In the genomic region with DNA sequence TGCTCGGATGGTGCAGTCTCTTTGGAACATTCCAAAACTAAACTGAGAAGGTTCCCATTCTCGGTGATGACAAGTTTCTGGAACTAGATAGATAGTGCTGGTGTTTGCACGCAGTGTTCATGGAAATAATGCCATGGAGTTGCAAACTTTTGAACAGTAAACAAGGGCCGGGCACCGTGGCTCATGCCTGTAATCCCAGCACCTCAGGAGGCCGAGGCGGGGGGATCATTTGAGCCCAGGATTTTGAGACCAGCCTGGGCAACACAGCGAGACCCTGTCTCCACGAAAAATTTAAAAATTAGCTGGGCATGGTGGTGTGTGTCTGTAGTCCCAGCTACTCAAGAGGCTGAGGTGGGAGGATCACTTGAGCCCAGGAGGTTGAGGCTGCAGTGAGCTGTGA, we compare ENCODE assay signal across 7 cellular contexts.
A peak's percentile ranks its signal among the peaks of the same experiment; 100 is the strongest.
DNase-seq lines count a peak whose midpoint lies in the region; ATAC-seq and TF ChIP-seq lines count a peak whose summit lies in the region.
"Not testable (repeated sequence)": the region's sequence is repeated elsewhere in the genome, so short reads cannot be mapped to it uniquely, and the experiment has no call there.

No MANE protein-coding gene starts in this region.

- not testable (repeated sequence) for ATAC-seq in activated CD8-positive, alpha-beta T cell treated with anti-CD3 and anti-CD28 coated beads for 36 hours

- H3K4me3 ChIP-seq in AG10803 (ENCODE audit: low read length); esophagus muscularis mucosa; left ventricle myocardium inferior: not testable (repeated sequence)

- TF ChIP-seq POLR2A in esophagus muscularis mucosa (IDR thresholded peaks at IDR 0.05; ENCODE audit: low read depth): not testable (repeated sequence)

- H3K4me3 Mint-ChIP-seq in IgD-negative memory B cell; activated naive CD4-positive, alpha-beta T cell treated with anti-CD3 and anti-CD28 coated beads, Interleukin-2, amount 50 U/mL, for 24 hours: not testable (repeated sequence)
- H3K4me3 Mint-ChIP-seq in activated CD8-positive, alpha-beta T cell treated with anti-CD3 and anti-CD28 coated beads for 36 hours: peak overlapping the region; percentile 65

- TF ChIP-seq EP300 in esophagus muscularis mucosa (IDR thresholded peaks at IDR 0.05): peak; percentile 18

- not testable (repeated sequence) for H3K27me3 Mint-ChIP-seq in IgD-negative memory B cell; activated CD8-positive, alpha-beta T cell treated with anti-CD3 and anti-CD28 coated beads for 36 hours; activated naive CD4-positive, alpha-beta T cell treated with anti-CD3 and anti-CD28 coated beads, Interleukin-2, amount 50 U/mL, for 24 hours

- intact Hi-C loops in activated CD8-positive, alpha-beta T cell treated with anti-CD3 and anti-CD28 coated beads for 36 hours (cut with micrococcal nuclease); left ventricle myocardium inferior (cut with micrococcal nuclease); posterior vena cava (cut with DNase I): not testable (repeated sequence)
- intact Hi-C loops in esophagus muscularis mucosa (cut with DNase I): loop anchor here (5.0 kb wide), 1 partner anchor 64 kb away; no protein-coding TSS in a partner anchor

- peaks cover 28 to 30% (median 29%) of the 10 kb centered on the region in 3 donors for H3K4me1 Mint-ChIP-seq in IgD-negative memory B cell
- H3K4me1 Mint-ChIP-seq in activated CD8-positive, alpha-beta T cell treated with anti-CD3 and anti-CD28 coated beads for 36 hours (ENCODE audit: low read depth): peaks cover 35% of the 10 kb centered on the region
- peaks cover 26% of the 10 kb centered on the region for H3K4me1 Mint-ChIP-seq in activated naive CD4-positive, alpha-beta T cell treated with anti-CD3 and anti-CD28 coated beads, Interleukin-2, amount 50 U/mL, for 24 hours

- H3K27ac Mint-ChIP-seq in IgD-negative memory B cell: peak overlapping the region in 2 of 3 donors; percentile 78 to 98
- H3K27ac Mint-ChIP-seq in activated CD8-positive, alpha-beta T cell treated with anti-CD3 and anti-CD28 coated beads for 36 hours: not testable (repeated sequence)
- H3K27ac Mint-ChIP-seq in activated naive CD4-positive, alpha-beta T cell treated with anti-CD3 and anti-CD28 coated beads, Interleukin-2, amount 50 U/mL, for 24 hours: peak overlapping the region; percentile 35

- WGBS in esophagus muscularis mucosa: 75% methylated on average over 9 of the region's 9 CpGs

- H3K27ac ChIP-seq in esophagus muscularis mucosa (replicated peaks in 1 of 4): peak overlapping the region in 3 of 4 donors; percentile 48 to 68 (median 59)
- peak overlapping the region; percentile 60 for H3K27ac ChIP-seq in left ventricle myocardium inferior (replicated peaks)

- not testable (repeated sequence) for H3K36me3 Mint-ChIP-seq in IgD-negative memory B cell; activated CD8-positive, alpha-beta T cell treated with anti-CD3 and anti-CD28 coated beads for 36 hours (ENCODE audit: low read depth); activated naive CD4-positive, alpha-beta T cell treated with anti-CD3 and anti-CD28 coated beads, Interleukin-2, amount 50 U/mL, for 24 hours

- CTCF ChIA-PET in activated CD8-positive, alpha-beta T cell treated with anti-CD3 and anti-CD28 coated beads for 36 hours (lab: Charles Lee): interaction anchor here (5.2 kb wide), 1 partner anchor 130 kb away, joined by 87 read pairs; a partner anchor contains a TSS

- H3K36me3 ChIP-seq in esophagus muscularis mucosa, left ventricle myocardium inferior: not testable (repeated sequence)

- H3K27me3 ChIP-seq in esophagus muscularis mucosa; left ventricle myocardium inferior (ENCODE audit: low read depth): not testable (repeated sequence)

- H3K4me1 ChIP-seq in esophagus muscularis mucosa (peaks cover 31 to 62% (median 47%) of the 10 kb centered on the region in 4 donors), left ventricle myocardium inferior (peaks cover 45% of the 10 kb centered on the region)

- TF ChIP-seq CTCF in AG10803 (conservative IDR thresholded peaks at IDR 0.05; ENCODE audit: low read length); activated CD8-positive, alpha-beta T cell treated with anti-CD3 and anti-CD28 coated beads for 36 hours (IDR thresholded peaks at IDR 0.05); esophagus muscularis mucosa (IDR thresholded peaks at IDR 0.05); left ventricle myocardium inferior (IDR thresholded peaks at IDR 0.05; ENCODE audit: borderline replicate concordance): not testable (repeated sequence)

- H3K9me3 Mint-ChIP-seq in IgD-negative memory B cell; activated CD8-positive, alpha-beta T cell treated with anti-CD3 and anti-CD28 coated beads for 36 hours; activated naive CD4-positive, alpha-beta T cell treated with anti-CD3 and anti-CD28 coated beads, Interleukin-2, amount 50 U/mL, for 24 hours: not testable (repeated sequence)

- POLR2A ChIA-PET in activated CD8-positive, alpha-beta T cell treated with anti-CD3 and anti-CD28 coated beads for 36 hours (lab: Charles Lee): interaction anchor here (0.8 to 5.4 kb wide), 5 partner anchors 8 to 129 kb away, joined by 3 to 104 read pairs (median 4); a partner anchor contains a TSS

- H3K9me3 ChIP-seq in esophagus muscularis mucosa; left ventricle myocardium inferior (replicated peaks): not testable (repeated sequence)

- DNase-seq in AG10803 (ENCODE audit: low read depth): peak; percentile 77
- not testable (repeated sequence) for DNase-seq in activated CD8-positive, alpha-beta T cell treated with anti-CD3 and anti-CD28 coated beads for 36 hours; esophagus muscularis mucosa (ENCODE audit: extremely low spot score); left ventricle myocardium inferior
- peak; percentile 17 for DNase-seq in posterior vena cava (ENCODE audit: low spot score)
